In the genomic region with DNA sequence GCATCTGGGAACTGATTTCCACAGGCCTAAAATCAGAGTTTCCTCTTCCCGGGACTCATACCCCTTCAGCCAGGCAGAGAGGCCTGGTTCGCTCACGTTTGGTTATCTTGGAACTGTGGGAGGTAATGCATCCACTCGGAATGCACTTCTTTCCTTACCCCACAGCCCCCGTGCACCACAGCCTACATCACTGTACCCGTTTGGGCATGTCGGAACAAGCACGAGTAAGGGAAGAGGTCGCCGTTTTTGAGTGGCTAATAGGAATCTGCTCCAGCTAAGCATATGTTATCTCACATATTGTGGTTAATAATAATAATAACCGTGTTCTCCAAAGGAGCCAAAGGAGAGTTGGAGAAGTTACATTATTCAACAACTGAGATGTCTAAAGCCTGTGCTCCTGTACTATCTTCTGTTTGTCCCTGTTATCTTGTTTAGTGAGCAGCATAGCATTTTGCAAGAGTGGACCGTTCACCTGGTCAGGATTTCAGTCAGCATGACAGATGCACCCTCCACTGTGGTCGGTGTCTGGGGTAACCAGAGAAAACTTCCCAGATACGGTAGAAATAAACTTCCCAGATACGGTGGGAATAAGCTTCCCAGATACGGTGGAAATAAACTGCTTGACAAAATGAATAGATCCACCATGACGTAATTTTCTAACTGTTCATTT, we compare ENCODE assay signal across 22 cellular contexts.
"Had no signal": no experiment of that assay in that cellular context is flagged by ENCODE, and none has a peak within 500 bp of the region (broad histone marks: within the 10 kb centered on the region; RNA-seq: fewer than 3 reads in every experiment).

No MANE protein-coding gene starts in this region.

- H3K4me1 Mint-ChIP-seq: activated CD4-positive, alpha-beta T cell treated with anti-CD3 and anti-CD28 coated beads for 36 hours; activated T-helper 17 cell treated with anti-CD3 and anti-CD28 coated beads, Interleukin-2, amount 50 U/mL, for 72 hours; stimulated activated naive CD8-positive, alpha-beta T cell treated with anti-CD3 and anti-CD28 coated beads, Interleukin-15, amount 100 ng/mL, for 72 hours had no signal

- H3K4me2 ChIP-seq: smooth muscle cell had no signal

- H3K4me3 ChIP-seq: cardiac muscle cell, left lung, ovary, smooth muscle cell, suprapubic skin, transverse colon, vagina had no signal

- ATAC-seq: activated CD4-positive, alpha-beta T cell treated with anti-CD3 and anti-CD28 coated beads for 36 hours; activated T-helper 17 cell treated with anti-CD3 and anti-CD28 coated beads, Interleukin-2, amount 50 U/mL, for 72 hours; left lung; naive thymus-derived CD4-positive, alpha-beta T cell; sciatic nerve; stimulated activated naive CD8-positive, alpha-beta T cell treated with anti-CD3 and anti-CD28 coated beads, Interleukin-15, amount 100 ng/mL, for 72 hours had no signal

- H3K36me3 ChIP-seq: cardiac muscle cell, ovary, suprapubic skin, transverse colon, vagina had no signal

- H3K9me3 ChIP-seq: left lung, ovary, suprapubic skin, transverse colon, vagina had no signal

- H3K27ac ChIP-seq: cardiac muscle cell, left lung, ovary, suprapubic skin, transverse colon, vagina had no signal

- H3K4me1 ChIP-seq: suprapubic skin, transverse colon, vagina had no signal

- H3K27me3 ChIP-seq: cardiac muscle cell, left lung, ovary, suprapubic skin, transverse colon, vagina had no signal

- H3K27ac Mint-ChIP-seq: activated CD4-positive, alpha-beta T cell treated with anti-CD3 and anti-CD28 coated beads for 36 hours; activated naive CD8-positive, alpha-beta T cell treated with anti-CD3 and anti-CD28 coated beads, Interleukin-2, amount 10 ng/mL, durations not matched to agents 7 days and 5 days; activated T-helper 17 cell treated with anti-CD3 and anti-CD28 coated beads, Interleukin-2, amount 50 U/mL, for 72 hours; memory B cell; naive thymus-derived CD4-positive, alpha-beta T cell; stimulated activated naive CD8-positive, alpha-beta T cell treated with anti-CD3 and anti-CD28 coated beads, Interleukin-15, amount 100 ng/mL, for 72 hours had no signal

- H3K9me3 Mint-ChIP-seq: activated naive CD8-positive, alpha-beta T cell treated with anti-CD3 and anti-CD28 coated beads, Interleukin-2, amount 10 ng/mL, durations not matched to agents 7 days and 5 days; activated T-helper 17 cell treated with anti-CD3 and anti-CD28 coated beads, Interleukin-2, amount 50 U/mL, for 72 hours; memory B cell; naive thymus-derived CD4-positive, alpha-beta T cell; stimulated activated naive CD8-positive, alpha-beta T cell treated with anti-CD3 and anti-CD28 coated beads, Interleukin-15, amount 100 ng/mL, for 72 hours had no signal

- DNase-seq: activated CD4-positive, alpha-beta T cell treated with anti-CD3 and anti-CD28 coated beads for 36 hours; activated CD4-positive, alpha-beta T cell treated with anti-CD3 and anti-CD28 coated beads, Interleukin-2, amount 50 U/mL, for 48 hours; activated naive CD4-positive, alpha-beta T cell; activated naive CD8-positive, alpha-beta T cell treated with anti-CD3 and anti-CD28 coated beads, Interleukin-2, amount 10 ng/mL, durations not matched to agents 7 days and 5 days; activated T-cell treated with anti-CD3 and anti-CD28 coated beads for 4 hours; aorta; foreskin melanocyte; head of caudate nucleus; kidney; left lung; naive thymus-derived CD4-positive, alpha-beta T cell; ovary; stimulated activated CD4-positive, alpha-beta T cell treated with anti-CD3 and anti-CD28 coated beads, Interleukin-4, amount 100 ng/mL, for 1 hour; stimulated activated naive CD8-positive, alpha-beta T cell treated with anti-CD3 and anti-CD28 coated beads, Interleukin-15, amount 100 ng/mL, for 72 hours; transverse colon had no signal

- H3K27me3 Mint-ChIP-seq: activated CD4-positive, alpha-beta T cell treated with anti-CD3 and anti-CD28 coated beads for 36 hours; activated naive CD8-positive, alpha-beta T cell treated with anti-CD3 and anti-CD28 coated beads, Interleukin-2, amount 10 ng/mL, durations not matched to agents 7 days and 5 days; activated T-helper 17 cell treated with anti-CD3 and anti-CD28 coated beads, Interleukin-2, amount 50 U/mL, for 72 hours; memory B cell; naive thymus-derived CD4-positive, alpha-beta T cell; stimulated activated naive CD8-positive, alpha-beta T cell treated with anti-CD3 and anti-CD28 coated beads, Interleukin-15, amount 100 ng/mL, for 72 hours had no signal

- H3K4me3 Mint-ChIP-seq: activated CD4-positive, alpha-beta T cell treated with anti-CD3 and anti-CD28 coated beads for 36 hours; activated naive CD8-positive, alpha-beta T cell treated with anti-CD3 and anti-CD28 coated beads, Interleukin-2, amount 10 ng/mL, durations not matched to agents 7 days and 5 days; activated T-helper 17 cell treated with anti-CD3 and anti-CD28 coated beads, Interleukin-2, amount 50 U/mL, for 72 hours; memory B cell; naive thymus-derived CD4-positive, alpha-beta T cell; stimulated activated naive CD8-positive, alpha-beta T cell treated with anti-CD3 and anti-CD28 coated beads, Interleukin-15, amount 100 ng/mL, for 72 hours had no signal
